ENCODE assay signal across 15 cellular contexts in genomic region chr11:121657191-121657590, GRCh38.
DNase-seq lines count a peak whose midpoint lies in the region; ATAC-seq, FAIRE-seq and TF ChIP-seq lines count a peak whose summit lies in the region.
"Had no signal": no experiment of that assay in that cellular context is flagged by ENCODE, and none has a peak within 500 bp of the region (broad histone marks: within the 10 kb centered on the region; RNA-seq: fewer than 3 reads in every experiment).

No MANE protein-coding gene starts in this region.

- H3K79me2 ChIP-seq in fibroblast of lung (ENCODE audit: control insufficient read depth, insufficient read depth, low read length): no peaks in the 10 kb centered on the region

- intact Hi-C loops in activated T-helper 1 cell treated with anti-CD3 and anti-CD28 coated beads, Interleukin-12 subunit alpha, Interleukin-12 subunit beta, Interleukin-2, Interleukin-4 antibody, amounts not matched to agents 30 ng/mL and 10 ng/mL and 1 ng/mL, durations not matched to agents 14 hours and 24 hours and 36 hours (cut with micrococcal nuclease): loop anchor here (5.0 to 10.0 kb wide), 2 partner anchors 455 to 928 kb away; no protein-coding TSS in a partner anchor

- no peak for TF ChIP-seq CTCF in HFFc6 (IDR thresholded peaks at IDR 0.05)
- no peak for TF ChIP-seq CTCF in fibroblast of lung (conservative IDR thresholded peaks at IDR 0.05 in 1 of 2, IDR thresholded peaks at IDR 0.05 in 1 of 2; ENCODE audit: low read depth in 1 of 2, low read length in 2 of 2)

- no peaks in the 10 kb centered on the region; the same call in 1 of the 2 replicates for H3K9me3 Mint-ChIP-seq in HFFc6
- no peaks in the 10 kb centered on the region for H3K9me3 Mint-ChIP-seq in activated T-helper 1 cell treated with anti-CD3 and anti-CD28 coated beads, Interleukin-12 subunit alpha, Interleukin-12 subunit beta, Interleukin-2, Interleukin-4 antibody, amounts not matched to agents 30 ng/mL and 10 ng/mL and 1 ng/mL, durations not matched to agents 14 hours and 24 hours and 36 hours

- H3K4me3 ChIP-seq in fibroblast of lung (replicated peaks in 1 of 4; ENCODE audit: control extremely low read depth in 1 of 4, insufficient read depth in 1 of 4, low read depth in 3 of 4, low read length in 4 of 4): no peak overlapping the region
- H3K4me3 ChIP-seq in skeletal muscle satellite cell (ENCODE audit: low read length): no peak overlapping the region

- H3K4me1 ChIP-seq in fibroblast of lung (ENCODE audit: control insufficient read depth, extremely low read depth, insufficient read depth, low read length): peaks cover 16% of the 10 kb centered on the region
- H3K4me1 ChIP-seq in skeletal muscle satellite cell (ENCODE audit: control insufficient read depth, insufficient read depth, low read length): peaks cover 45% of the 10 kb centered on the region

- peak; percentile 35 for FAIRE-seq in A204.1 (lab: Jason Lieb, UNC)
- FAIRE-seq: D721Med had no signal

- DNase-seq in HFFc6 (no peak), fibroblast of lung (ENCODE audit: low read depth in 2 of 2) (no peak), DMS53 (lab: John Stamatoyannopoulos, UW) (no peak), NCI-H146 (lab: John Stamatoyannopoulos, UW) (no peak)
- no peak for DNase-seq in activated T-helper 1 cell treated with anti-CD3 and anti-CD28 coated beads, Interleukin-12 subunit alpha, Interleukin-12 subunit beta, Interleukin-2, Interleukin-4 antibody, amounts not matched to agents 30 ng/mL and 10 ng/mL and 1 ng/mL, durations not matched to agents 14 hours and 24 hours and 36 hours (ENCODE audit: low spot score)
- DNase-seq: activated CD8-positive, alpha-beta memory T cell treated with anti-CD3 and anti-CD28 coated beads for 24 hours; activated effector memory CD4-positive, alpha-beta T cell treated with Interleukin-2 at 50 U/mL for 16 hours; NCI-H1436; NCI-H226; stimulated activated CD4-positive, alpha-beta T cell treated with anti-CD3 and anti-CD28 coated beads, Interleukin-12 subunit alpha, Interleukin-12 subunit beta, amount 100 ng/mL, for 4 hours; stimulated activated naive CD4-positive, alpha-beta T cell treated with Interleukin-2 at 50 U/mL for 16 hours had no signal

- H3K9ac ChIP-seq in fibroblast of lung (ENCODE audit: insufficient read depth, low read length): no peak overlapping the region
- H3K9ac ChIP-seq in skeletal muscle satellite cell (ENCODE audit: low read depth, low read length): peak overlapping the region; percentile 95

- H3K4me2 ChIP-seq in fibroblast of lung (ENCODE audit: extremely low read depth, insufficient read depth, low read length): no peak overlapping the region
- peak overlapping the region; percentile 96 for H3K4me2 ChIP-seq in skeletal muscle satellite cell (ENCODE audit: low read length)

- H3K4me3 Mint-ChIP-seq in HFFc6: peak overlapping the region; percentile 89
- no peak overlapping the region for H3K4me3 Mint-ChIP-seq in activated T-helper 1 cell treated with anti-CD3 and anti-CD28 coated beads, Interleukin-12 subunit alpha, Interleukin-12 subunit beta, Interleukin-2, Interleukin-4 antibody, amounts not matched to agents 30 ng/mL and 10 ng/mL and 1 ng/mL, durations not matched to agents 14 hours and 24 hours and 36 hours

- peaks cover 3% of the 10 kb centered on the region for H3K27me3 Mint-ChIP-seq in HFFc6 (ENCODE audit: insufficient read depth)
- peaks cover 16% of the 10 kb centered on the region for H3K27me3 Mint-ChIP-seq in activated T-helper 1 cell treated with anti-CD3 and anti-CD28 coated beads, Interleukin-12 subunit alpha, Interleukin-12 subunit beta, Interleukin-2, Interleukin-4 antibody, amounts not matched to agents 30 ng/mL and 10 ng/mL and 1 ng/mL, durations not matched to agents 14 hours and 24 hours and 36 hours (ENCODE audit: insufficient read depth)

- H3K9me3 ChIP-seq in fibroblast of lung (ENCODE audit: control insufficient read depth, insufficient read depth, low read depth, low read length) (no peaks in the 10 kb centered on the region), skeletal muscle satellite cell (replicated peaks; ENCODE audit: low read length) (no peaks in the 10 kb centered on the region)

- no peak overlapping the region for H2AFZ ChIP-seq in fibroblast of lung (ENCODE audit: low read length)

- peaks cover 81% of the 10 kb centered on the region for H3K4me1 Mint-ChIP-seq in HFFc6 (ENCODE audit: low read depth)
- H3K4me1 Mint-ChIP-seq in activated T-helper 1 cell treated with anti-CD3 and anti-CD28 coated beads, Interleukin-12 subunit alpha, Interleukin-12 subunit beta, Interleukin-2, Interleukin-4 antibody, amounts not matched to agents 30 ng/mL and 10 ng/mL and 1 ng/mL, durations not matched to agents 14 hours and 24 hours and 36 hours (ENCODE audit: low read depth): peaks cover 12% of the 10 kb centered on the region

- H3K27me3 ChIP-seq in fibroblast of lung (ENCODE audit: control insufficient read depth, insufficient read depth, low read length) (no peaks in the 10 kb centered on the region), skeletal muscle satellite cell (ENCODE audit: control insufficient read depth, insufficient read depth, low read length) (no peaks in the 10 kb centered on the region)

- no peaks in the 10 kb centered on the region for H4K20me1 ChIP-seq in fibroblast of lung (ENCODE audit: control insufficient read depth, extremely low read depth, insufficient read depth, low read length)

- peak overlapping the region; percentile 99 for H3K27ac ChIP-seq in fibroblast of lung (ENCODE audit: insufficient read depth, low read length)

- peaks cover 11% of the 10 kb centered on the region; the same call in 1 of the 2 replicates for H3K36me3 Mint-ChIP-seq in HFFc6 (ENCODE audit: low read depth)
- H3K36me3 Mint-ChIP-seq in activated T-helper 1 cell treated with anti-CD3 and anti-CD28 coated beads, Interleukin-12 subunit alpha, Interleukin-12 subunit beta, Interleukin-2, Interleukin-4 antibody, amounts not matched to agents 30 ng/mL and 10 ng/mL and 1 ng/mL, durations not matched to agents 14 hours and 24 hours and 36 hours (ENCODE audit: low read depth): no peaks in the 10 kb centered on the region

- no peaks in the 10 kb centered on the region for H3K36me3 ChIP-seq in fibroblast of lung (ENCODE audit: control insufficient read depth, insufficient read depth, low read length)
- no peaks in the 10 kb centered on the region for H3K36me3 ChIP-seq in skeletal muscle satellite cell (ENCODE audit: insufficient read depth, low read length)

- no peak for ATAC-seq in HG03159 (IDR thresholded peaks at IDR 0.05; ENCODE audit: unreplicated experiment)

- H3K27ac Mint-ChIP-seq in HFFc6: peak overlapping the region; percentile 98
- no peak overlapping the region for H3K27ac Mint-ChIP-seq in activated T-helper 1 cell treated with anti-CD3 and anti-CD28 coated beads, Interleukin-12 subunit alpha, Interleukin-12 subunit beta, Interleukin-2, Interleukin-4 antibody, amounts not matched to agents 30 ng/mL and 10 ng/mL and 1 ng/mL, durations not matched to agents 14 hours and 24 hours and 36 hours
